Comparison of ENCODE assay signal across 20 cellular contexts in genomic region chr15:69793783-69794451, GRCh38.
DNase-seq lines count a peak whose midpoint lies in the region; ATAC-seq and TF ChIP-seq lines count a peak whose summit lies in the region.
"Had no signal": no experiment of that assay in that cellular context is flagged by ENCODE, and none has a peak within 500 bp of the region (broad histone marks: within the 10 kb centered on the region; RNA-seq: fewer than 3 reads in every experiment).

No MANE protein-coding gene starts in this region.

- no peak for TF ChIP-seq EP300 in SK-N-SH (IDR thresholded peaks at IDR 0.05; ENCODE audit: borderline replicate concordance in 1 of 2, low read depth in 1 of 2, low read length in 1 of 2)

- no peaks in the 10 kb centered on the region for H4K20me1 ChIP-seq in SK-N-SH (ENCODE audit: insufficient read depth)

- H3K4me3 ChIP-seq in ascending aorta (peak overlapping the region in 1 of 2 donors; percentile 50), gastrocnemius medialis (no peak overlapping the region), SK-N-SH (ENCODE audit: low read depth in 2 of 2, low read length in 1 of 2) (no peak overlapping the region)
- H3K4me3 ChIP-seq: A549 had no signal

- TF ChIP-seq CTCF in ascending aorta (IDR thresholded peaks at IDR 0.05) (no peak), gastrocnemius medialis (IDR thresholded peaks at IDR 0.05 in 4 of 5, conservative IDR thresholded peaks at IDR 0.05 in 1 of 5) (no peak), SK-N-SH (IDR thresholded peaks at IDR 0.05) (no peak)

- intact Hi-C loops in ascending aorta (cut with DNase I) (loop anchor here (1.0 to 10.0 kb wide), 5 partner anchors 33 to 680 kb away; no protein-coding TSS in a partner anchor), gastrocnemius medialis (cut with DNase I; ENCODE audit: low total_unique reads) (loop anchor here (5.0 kb wide), 3 partner anchors 303 to 968 kb away; partner anchors contain the start of genes RPLP1, TLE3 and UACA)

- no peak for TF ChIP-seq RAD21 in SK-N-SH (IDR thresholded peaks at IDR 0.05; ENCODE audit: low read length)

- no peaks in the 10 kb centered on the region for H3K9me2 ChIP-seq in SK-N-SH

- peak in 1 of 2 donors; percentile 9 for ATAC-seq in gastrocnemius medialis
- ATAC-seq in GM19395 (IDR thresholded peaks at IDR 0.05; ENCODE audit: unreplicated experiment): no peak
- ATAC-seq in HG02938 (IDR thresholded peaks at IDR 0.05; ENCODE audit: unreplicated experiment): no peak
- ATAC-seq: activated CD8-positive, alpha-beta T cell treated with anti-CD3 and anti-CD28 coated beads for 36 hours; activated T-cell treated with anti-CD3 and anti-CD28 coated beads, Interleukin-2, amount 50 U/mL, for 72 hours; effector memory CD8-positive, alpha-beta T cell had no signal

- H2AFZ ChIP-seq in SK-N-SH (ENCODE audit: low read depth): no peak overlapping the region

- peaks cover 4% of the 10 kb centered on the region for H3F3A ChIP-seq in SK-N-SH (replicated peaks; ENCODE audit: insufficient read depth)

- H3K4me2 ChIP-seq in SK-N-SH: no peak overlapping the region

- CTCF ChIA-PET in SK-N-SH (lab: Yijun Ruan, JAX): no interaction called here

- H3K4me1 ChIP-seq in ascending aorta (peaks cover 0 to 28% of the 10 kb centered on the region in 2 donors), gastrocnemius medialis (peaks cover 29 to 37% of the 10 kb centered on the region in 2 donors), SK-N-SH (ENCODE audit: control insufficient read depth in 1 of 2, insufficient read depth in 2 of 2, low read depth in 1 of 2, low read length in 1 of 2) (peaks cover 0 to 3% of the 10 kb centered on the region in 2 experiments; a peak in 2 of 4 replicates)

- peak; percentile 19 for DNase-seq in ACHN
- DNase-seq in ascending aorta (ENCODE audit: low spot score in 2 of 2): peak in 1 of 2 donors; percentile 82
- peak; percentile 18 for DNase-seq in kidney tubule cell (ENCODE audit: low spot score)
- no peak for DNase-seq in gastrocnemius medialis
- no peak for DNase-seq in SK-N-SH
- no peak for DNase-seq in SHP77 (lab: John Stamatoyannopoulos, UW)
- DNase-seq: activated CD8-positive, alpha-beta T cell treated with anti-CD3 and anti-CD28 coated beads for 36 hours; activated T-cell treated with anti-CD3 and anti-CD28 coated beads, Interleukin-2, amount 50 U/mL, for 72 hours; CD4-positive, CD25-positive, alpha-beta regulatory T cell; central memory CD4-positive, alpha-beta T cell; DMS79 treated with DMSO at 0.1 percent for 48 hours; effector memory CD8-positive, alpha-beta T cell; hippocampal formation; kidney; NCI-H1436; RPMI8226 had no signal

- H3K27ac ChIP-seq in ascending aorta (peak overlapping the region; percentile 98 to 99), gastrocnemius medialis (peak overlapping the region; percentile 52 to 68 (median 62)), SK-N-SH (ENCODE audit: low read depth in 2 of 2, low read length in 1 of 2) (no peak overlapping the region)
- H3K27ac ChIP-seq: VCaP had no signal

- H3K9ac ChIP-seq in SK-N-SH: no peak overlapping the region

- WGBS in SK-N-SH (ENCODE audit: low lambda C conversion rate): 75% methylated on average over 7 of the region's 9 CpGs

- H3K27me3 ChIP-seq in ascending aorta (no peaks in the 10 kb centered on the region), gastrocnemius medialis (no peaks in the 10 kb centered on the region), SK-N-SH (ENCODE audit: insufficient read depth) (no peaks in the 10 kb centered on the region)

- POLR2A ChIA-PET in SK-N-SH (lab: Yijun Ruan, JAX): no interaction called here

- H3K79me2 ChIP-seq in SK-N-SH (ENCODE audit: insufficient read depth): no peaks in the 10 kb centered on the region

- H3K9me3 ChIP-seq in ascending aorta (no peaks in the 10 kb centered on the region), gastrocnemius medialis (no peaks in the 10 kb centered on the region), SK-N-SH (no peaks in the 10 kb centered on the region)

- H3K36me3 ChIP-seq in ascending aorta (no peaks in the 10 kb centered on the region), gastrocnemius medialis (no peaks in the 10 kb centered on the region), SK-N-SH (replicated peaks in 1 of 2; ENCODE audit: control insufficient read depth in 1 of 2, insufficient read depth in 2 of 2, low read length in 1 of 2) (no peaks in the 10 kb centered on the region)

- no peak for TF ChIP-seq POLR2A in gastrocnemius medialis (IDR thresholded peaks at IDR 0.05)

- in situ Hi-C loops in ACHN (cut with HindIII; ENCODE audit: low pct_ligation_motif_present, low pct_unique_long_range_greater_than_20kb, low sequenced_read_pairs) (no loop called here), gastrocnemius medialis (cut with MboI; ENCODE audit: low sequenced_read_pairs in 4 of 4) (no loop called here)

TF ChIP-seq in SK-N-SH, 30 proteins besides CTCF, POLR2A, EP300 and RAD21:
- TF ChIP-seq TCF12 (IDR thresholded peaks at IDR 0.05) (no peak), YY1 (IDR thresholded peaks at IDR 0.05; ENCODE audit: low read depth) (no peak), EZH2phosphoT487 (IDR thresholded peaks at IDR 0.05; ENCODE audit: borderline replicate concordance, low read depth) (no peak), MEF2A (IDR thresholded peaks at IDR 0.05; ENCODE audit: borderline replicate concordance, low read depth) (no peak), NFIC (IDR thresholded peaks at IDR 0.05; ENCODE audit: borderline replicate concordance) (no peak), TEAD4 (IDR thresholded peaks at IDR 0.05; ENCODE audit: borderline replicate concordance, insufficient read depth) (no peak), IRF3 (IDR thresholded peaks at IDR 0.05; ENCODE audit: low read depth, low read length) (no peak)

Comparison
In these comparisons a context has a peak if more than half of its experiments do, and no peak if none do; other contexts are left out.
1. DNase-seq: peak in ACHN (single experiment) and kidney tubule cell (single experiment); none in gastrocnemius medialis (0 of 2), SK-N-SH (single experiment) and SHP77 (0 of 2).
2. H3K27ac ChIP-seq: peak in ascending aorta (2 of 2) and gastrocnemius medialis (4 of 4); none in SK-N-SH (0 of 2).